ENCODE assay signal across 1 cellular context in genomic region chr12:55996715-55997534, GRCh38.
TF ChIP-seq lines count a peak whose summit lies in the region.

Gene SUOX, plus strand, starts transcription at chr12:55997276. Its CDS starts 4,946 bp downstream, at chr12:56002222.

TF ChIP-seq in HepG2, 621 proteins besides CTCF, POLR2A, EP300 and RAD21 (continued from another document and continues in another):
- TF ChIP-seq ZBTB39 (CRISPR knock-in tag; IDR thresholded peaks at IDR 0.05) (no peak), ASH2L (IDR thresholded peaks at IDR 0.05; ENCODE audit: insufficient read length, low read depth, low read length) (peak; percentile 71), HNF4A (CRISPR knock-in tag; IDR thresholded peaks at IDR 0.05) (peak; percentile 81), ARNT2 (CRISPR knock-in tag; IDR thresholded peaks at IDR 0.05; ENCODE audit: low read depth) (peak; percentile 73; the same call in 1 of the 2 replicates), BRCA1 (CRISPR knock-in tag; IDR thresholded peaks at IDR 0.05) (peak; percentile 64; the same call in 1 of the 2 replicates), ZNF264 (CRISPR knock-in tag; IDR thresholded peaks at IDR 0.05) (peak; percentile 54; the same call in 1 of the 2 replicates), LRRFIP1 (CRISPR knock-in tag; conservative IDR thresholded peaks at IDR 0.05) (no peak), HDAC6 (IDR thresholded peaks at IDR 0.05; ENCODE audit: low read depth, low read length) (no peak), DRAP1 (CRISPR knock-in tag; IDR thresholded peaks at IDR 0.05) (peak; percentile 88), SIX1 (CRISPR knock-in tag; IDR thresholded peaks at IDR 0.05; ENCODE audit: borderline replicate concordance) (no peak), SMYD3 (CRISPR knock-in tag; IDR thresholded peaks at IDR 0.05) (no peak), PAF1 (CRISPR knock-in tag; IDR thresholded peaks at IDR 0.05) (no peak), FOXP1 (IDR thresholded peaks at IDR 0.05) (no peak), FOXP1 (CRISPR knock-in tag; IDR thresholded peaks at IDR 0.05) (no peak), MIER3 (CRISPR knock-in tag; IDR thresholded peaks at IDR 0.05; ENCODE audit: borderline replicate concordance) (0 out of 2 replicates have a peak, but pooled peaks have one; percentile 28), SRSF4 (IDR thresholded peaks at IDR 0.05; ENCODE audit: low read depth, low read length, poor library complexity, severe bottlenecking) (no peak), ZBTB25 (CRISPR knock-in tag; IDR thresholded peaks at IDR 0.05) (no peak), ARID5B (CRISPR knock-in tag; IDR thresholded peaks at IDR 0.05) (no peak), MED13 (CRISPR knock-in tag; IDR thresholded peaks at IDR 0.05) (no peak), ZNF234 (CRISPR knock-in tag; conservative IDR thresholded peaks at IDR 0.05) (no peak), AGO1 (IDR thresholded peaks at IDR 0.05; ENCODE audit: low read depth, low read length, poor library complexity, severe bottlenecking) (peak; percentile 77), ZMYM3 (CRISPR knock-in tag; IDR thresholded peaks at IDR 0.05) (no peak), CBFB (CRISPR knock-in tag; IDR thresholded peaks at IDR 0.05) (no peak), PRPF4 (IDR thresholded peaks at IDR 0.05; ENCODE audit: low read depth, low read length, poor library complexity, severe bottlenecking) (no peak), RBFOX2 (IDR thresholded peaks at IDR 0.05; ENCODE audit: low read depth, low read length) (peak; percentile 47; the same call in 1 of the 2 replicates), ZBTB46 (CRISPR knock-in tag; IDR thresholded peaks at IDR 0.05; ENCODE audit: borderline replicate concordance) (no peak), ZUFSP (CRISPR knock-in tag; IDR thresholded peaks at IDR 0.05; ENCODE audit: borderline replicate concordance) (no peak), ZNF281 (CRISPR knock-in tag; IDR thresholded peaks at IDR 0.05; ENCODE audit: borderline replicate concordance) (no peak), ZNF3 (CRISPR knock-in tag; IDR thresholded peaks at IDR 0.05) (no peak), SETDB1 (CRISPR knock-in tag; IDR thresholded peaks at IDR 0.05; ENCODE audit: borderline replicate concordance) (no peak), MIXL1 (CRISPR knock-in tag; IDR thresholded peaks at IDR 0.05) (peak; percentile 58; the same call in 1 of the 2 replicates), GLMP (CRISPR knock-in tag; IDR thresholded peaks at IDR 0.05; ENCODE audit: borderline replicate concordance) (no peak), GATAD1 (CRISPR knock-in tag; IDR thresholded peaks at IDR 0.05) (peak; percentile 76), SKI (IDR thresholded peaks at IDR 0.05; ENCODE audit: partially characterized antibody) (no peak), ZNF18 (CRISPR knock-in tag; IDR thresholded peaks at IDR 0.05; ENCODE audit: insufficient replicate concordance) (no peak), SOX5 (CRISPR knock-in tag; IDR thresholded peaks at IDR 0.05; ENCODE audit: borderline replicate concordance) (no peak), HMG20B (CRISPR knock-in tag; conservative IDR thresholded peaks at IDR 0.05) (no peak), DMAP1 (CRISPR knock-in tag; IDR thresholded peaks at IDR 0.05) (no peak; the same call in none of the 2 replicates), ZNF451 (CRISPR knock-in tag; IDR thresholded peaks at IDR 0.05) (0 out of 2 replicates have a peak, but pooled peaks have one; percentile 68), ETV6 (CRISPR knock-in tag; conservative IDR thresholded peaks at IDR 0.05) (no peak), SRF (IDR thresholded peaks at IDR 0.05; ENCODE audit: low read depth, low read length) (no peak), PTBP1 (IDR thresholded peaks at IDR 0.05; ENCODE audit: low read depth, low read length, poor library complexity, severe bottlenecking) (no peak), ZFP36 (IDR thresholded peaks at IDR 0.05; ENCODE audit: borderline replicate concordance, low read depth, low read length, partially characterized antibody) (no peak), CEBPB (IDR thresholded peaks at IDR 0.05; ENCODE audit: borderline replicate concordance, low read depth, low read length) (no peak), ZMAT3 (CRISPR knock-in tag; conservative IDR thresholded peaks at IDR 0.05) (no peak), THYN1 (CRISPR knock-in tag; IDR thresholded peaks at IDR 0.05; ENCODE audit: borderline replicate concordance, low read depth) (no peak)
